ENCODE assay signal across 2 cellular contexts in genomic region chr16:1980026-1980769, GRCh38.
TF ChIP-seq lines count a peak whose summit lies in the region.

No MANE protein-coding gene starts in this region.

TF ChIP-seq in A549, 52 proteins besides CTCF, POLR2A, EP300 and RAD21 (continued from another document):
- TF ChIP-seq NR3C1 (IDR thresholded peaks at IDR 0.05) (no peak), POLR2AphosphoS2 (conservative IDR thresholded peaks at IDR 0.05; ENCODE audit: low read length) (0 out of 2 replicates have a peak, but pooled peaks have one; percentile 31)
- TF ChIP-seq, protein P1, sequence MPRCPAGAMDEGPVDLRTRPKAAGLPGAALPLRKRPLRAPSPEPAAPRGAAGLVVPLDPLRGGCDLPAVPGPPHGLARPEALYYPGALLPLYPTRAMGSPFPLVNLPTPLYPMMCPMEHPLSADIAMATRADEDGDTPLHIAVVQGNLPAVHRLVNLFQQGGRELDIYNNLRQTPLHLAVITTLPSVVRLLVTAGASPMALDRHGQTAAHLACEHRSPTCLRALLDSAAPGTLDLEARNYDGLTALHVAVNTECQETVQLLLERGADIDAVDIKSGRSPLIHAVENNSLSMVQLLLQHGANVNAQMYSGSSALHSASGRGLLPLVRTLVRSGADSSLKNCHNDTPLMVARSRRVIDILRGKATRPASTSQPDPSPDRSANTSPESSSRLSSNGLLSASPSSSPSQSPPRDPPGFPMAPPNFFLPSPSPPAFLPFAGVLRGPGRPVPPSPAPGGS (IDR thresholded peaks at IDR 0.05) = no peak

TF ChIP-seq in SK-N-SH, 30 proteins besides CTCF, POLR2A, EP300 and RAD21:
- TF ChIP-seq, protein P2, sequence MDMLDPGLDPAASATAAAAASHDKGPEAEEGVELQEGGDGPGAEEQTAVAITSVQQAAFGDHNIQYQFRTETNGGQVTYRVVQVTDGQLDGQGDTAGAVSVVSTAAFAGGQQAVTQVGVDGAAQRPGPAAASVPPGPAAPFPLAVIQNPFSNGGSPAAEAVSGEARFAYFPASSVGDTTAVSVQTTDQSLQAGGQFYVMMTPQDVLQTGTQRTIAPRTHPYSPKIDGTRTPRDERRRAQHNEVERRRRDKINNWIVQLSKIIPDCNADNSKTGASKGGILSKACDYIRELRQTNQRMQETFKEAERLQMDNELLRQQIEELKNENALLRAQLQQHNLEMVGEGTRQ (IDR thresholded peaks at IDR 0.05; ENCODE audit: borderline replicate concordance, low read depth, low read length) = no peak
- no peak for TF ChIP-seq GABPA (IDR thresholded peaks at IDR 0.05; ENCODE audit: low read depth)
- TF ChIP-seq, protein P3, sequence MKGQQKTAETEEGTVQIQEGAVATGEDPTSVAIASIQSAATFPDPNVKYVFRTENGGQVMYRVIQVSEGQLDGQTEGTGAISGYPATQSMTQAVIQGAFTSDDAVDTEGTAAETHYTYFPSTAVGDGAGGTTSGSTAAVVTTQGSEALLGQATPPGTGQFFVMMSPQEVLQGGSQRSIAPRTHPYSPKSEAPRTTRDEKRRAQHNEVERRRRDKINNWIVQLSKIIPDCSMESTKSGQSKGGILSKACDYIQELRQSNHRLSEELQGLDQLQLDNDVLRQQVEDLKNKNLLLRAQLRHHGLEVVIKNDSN (IDR thresholded peaks at IDR 0.05; ENCODE audit: borderline replicate concordance, low read depth) = no peak
- TF ChIP-seq MEF2A (IDR thresholded peaks at IDR 0.05; ENCODE audit: borderline replicate concordance, low read depth) = no peak
- no peak for TF ChIP-seq IRF3 (IDR thresholded peaks at IDR 0.05; ENCODE audit: low read depth, low read length)
- TF ChIP-seq SMC3 (IDR thresholded peaks at IDR 0.05; ENCODE audit: low read depth, low read length) = no peak
- TF ChIP-seq ELF1 (IDR thresholded peaks at IDR 0.05) = no peak
- TF ChIP-seq TAF1 (IDR thresholded peaks at IDR 0.05; ENCODE audit: borderline replicate concordance, low read depth, low read length) = no peak
